ENCODE assay signal across 7 cellular contexts in the genomic region with DNA sequence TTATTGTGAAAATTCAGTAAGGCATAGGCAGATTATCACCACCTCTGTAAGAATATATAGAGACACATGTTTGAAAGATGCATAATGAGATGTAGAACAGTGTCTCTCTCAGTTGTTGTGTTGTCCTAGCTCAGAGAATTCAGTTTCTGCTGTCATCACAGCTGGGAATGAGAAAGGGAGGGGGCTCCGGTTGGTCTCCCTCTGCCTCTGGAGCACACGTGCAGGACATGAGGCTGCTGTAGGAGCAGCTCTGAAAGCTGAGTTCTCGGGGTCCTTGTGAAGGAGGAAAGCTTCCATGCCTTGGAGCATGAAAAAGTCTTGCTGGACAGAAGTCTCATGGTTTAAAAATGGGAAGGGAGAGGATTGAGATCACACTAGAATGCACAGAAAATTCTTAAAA.
DNase-seq lines count a peak whose midpoint lies in the region; ATAC-seq and TF ChIP-seq lines count a peak whose summit lies in the region.
"Not testable (repeated sequence)": the region's sequence is repeated elsewhere in the genome, so short reads cannot be mapped to it uniquely, and the experiment has no call there.

No MANE protein-coding gene starts in this region.

- not testable (repeated sequence) for TF ChIP-seq CTCF in DND-41 (IDR thresholded peaks at IDR 0.05; ENCODE audit: borderline replicate concordance, extremely low read depth, low read length, poor library complexity, severe bottlenecking); KMS-11 (conservative IDR thresholded peaks at IDR 0.05; ENCODE audit: low read depth, low read length); activated CD8-positive, alpha-beta T cell treated with anti-CD3 and anti-CD28 coated beads for 36 hours (IDR thresholded peaks at IDR 0.05); spleen (IDR thresholded peaks at IDR 0.05 in 8 of 11, conservative IDR thresholded peaks at IDR 0.05 in 3 of 11)

- not testable (repeated sequence) for H2AFZ ChIP-seq in DND-41 (ENCODE audit: low read depth, low read length)
- H2AFZ ChIP-seq in KMS-11 (ENCODE audit: low read depth) = peak overlapping the region; percentile 80; the same call in 1 of the 2 replicates

- not testable (repeated sequence) for H3K27me3 Mint-ChIP-seq in T-helper 1 cell treated with Interleukin-12 subunit alpha and Interleukin-12 subunit beta and Interleukin-4 antibody, amounts not matched to agents 30 μg/mL and 1 μg/mL, for 36 hours (ENCODE audit: low read depth); activated CD8-positive, alpha-beta T cell treated with anti-CD3 and anti-CD28 coated beads for 36 hours; activated naive CD4-positive, alpha-beta T cell treated with anti-CD3 and anti-CD28 coated beads, Interleukin-2, amount 10 ng/mL, durations not matched to agents 7 days and 5 days; effector memory CD8-positive, alpha-beta T cell

- not testable (repeated sequence) for ATAC-seq in DND-41 (ENCODE audit: insufficient read depth, low read depth); activated CD8-positive, alpha-beta T cell treated with anti-CD3 and anti-CD28 coated beads for 36 hours; effector memory CD8-positive, alpha-beta T cell (replicated peaks)

- peaks cover 54% of the 10 kb centered on the region for H3K4me1 ChIP-seq in DND-41 (ENCODE audit: insufficient read depth, low read length)
- peaks cover 67% of the 10 kb centered on the region for H3K4me1 ChIP-seq in KMS-11 (ENCODE audit: low read depth, poor library complexity, severe bottlenecking)
- peaks cover 0 to 79% (median 11%) of the 10 kb centered on the region in 6 donors for H3K4me1 ChIP-seq in spleen

- H3K36me3 Mint-ChIP-seq in T-helper 1 cell treated with Interleukin-12 subunit alpha and Interleukin-12 subunit beta and Interleukin-4 antibody, amounts not matched to agents 30 μg/mL and 1 μg/mL, for 36 hours (ENCODE audit: low read depth); activated naive CD4-positive, alpha-beta T cell treated with anti-CD3 and anti-CD28 coated beads, Interleukin-2, amount 10 ng/mL, durations not matched to agents 7 days and 5 days: not testable (repeated sequence)
- peaks cover 29% of the 10 kb centered on the region for H3K36me3 Mint-ChIP-seq in activated CD8-positive, alpha-beta T cell treated with anti-CD3 and anti-CD28 coated beads for 36 hours (ENCODE audit: low read depth)
- peaks cover 11% of the 10 kb centered on the region for H3K36me3 Mint-ChIP-seq in effector memory CD8-positive, alpha-beta T cell (ENCODE audit: insufficient read depth)

- H3K9ac ChIP-seq in DND-41 (ENCODE audit: low read depth, low read length) = peak overlapping the region; percentile 63
- peak overlapping the region; percentile 55; the same call in 1 of the 2 replicates for H3K9ac ChIP-seq in KMS-11

- POLR2A ChIA-PET in activated CD8-positive, alpha-beta T cell treated with anti-CD3 and anti-CD28 coated beads for 36 hours (lab: Charles Lee) = not testable (repeated sequence)

- H3K27me3 ChIP-seq in DND-41 (ENCODE audit: insufficient read depth, low read length, poor library complexity); KMS-11 (ENCODE audit: insufficient read depth, low read depth); spleen (replicated peaks in 1 of 7): not testable (repeated sequence)

- peaks cover 31% of the 10 kb centered on the region for H3K4me1 Mint-ChIP-seq in T-helper 1 cell treated with Interleukin-12 subunit alpha and Interleukin-12 subunit beta and Interleukin-4 antibody, amounts not matched to agents 30 μg/mL and 1 μg/mL, for 36 hours (ENCODE audit: low read depth)
- peaks cover 37% of the 10 kb centered on the region for H3K4me1 Mint-ChIP-seq in activated CD8-positive, alpha-beta T cell treated with anti-CD3 and anti-CD28 coated beads for 36 hours (ENCODE audit: low read depth)
- peaks cover 48% of the 10 kb centered on the region for H3K4me1 Mint-ChIP-seq in activated naive CD4-positive, alpha-beta T cell treated with anti-CD3 and anti-CD28 coated beads, Interleukin-2, amount 10 ng/mL, durations not matched to agents 7 days and 5 days
- peaks cover 22% of the 10 kb centered on the region in 2 donors for H3K4me1 Mint-ChIP-seq in effector memory CD8-positive, alpha-beta T cell (ENCODE audit: low read depth in 2 of 2)

- WGBS in spleen, 5 donors = 25 to 54% (median 48%) methylated on average over 3 of the region's 3 CpGs

- H3K4me2 ChIP-seq in DND-41 (ENCODE audit: insufficient read depth, low read length) (peak overlapping the region; percentile 75), KMS-11 (peak overlapping the region; percentile 88)

- not testable (repeated sequence) for H3K9me3 ChIP-seq in DND-41 (ENCODE audit: insufficient read depth, low read length, severe bottlenecking); spleen

- TF ChIP-seq POLR2A in spleen (IDR thresholded peaks at IDR 0.05) = not testable (repeated sequence)

- H3K79me2 ChIP-seq in DND-41 (ENCODE audit: insufficient read depth, low read length) (peaks cover 57% of the 10 kb centered on the region), KMS-11 (ENCODE audit: insufficient read depth, low read depth) (peaks cover 12% of the 10 kb centered on the region; the same call in 1 of the 2 replicates)

- H3K4me3 ChIP-seq in DND-41 (ENCODE audit: low read depth in 1 of 2, low read length in 2 of 2) = peak overlapping the region; percentile 20 to 61; a peak in 3 of 4 replicates
- H3K4me3 ChIP-seq in KMS-11 (IDR thresholded peaks at IDR 0.05; ENCODE audit: insufficient read depth, low read depth, low read length) = not testable (repeated sequence)
- peak overlapping the region in 4 of 8 donors; percentile 15 to 67 (median 34) for H3K4me3 ChIP-seq in spleen

- peak overlapping the region; percentile 87 for H3K4me3 Mint-ChIP-seq in T-helper 1 cell treated with Interleukin-12 subunit alpha and Interleukin-12 subunit beta and Interleukin-4 antibody, amounts not matched to agents 30 μg/mL and 1 μg/mL, for 36 hours
- H3K4me3 Mint-ChIP-seq in activated CD8-positive, alpha-beta T cell treated with anti-CD3 and anti-CD28 coated beads for 36 hours = peak overlapping the region; percentile 96
- peak overlapping the region; percentile 73 for H3K4me3 Mint-ChIP-seq in activated naive CD4-positive, alpha-beta T cell treated with anti-CD3 and anti-CD28 coated beads, Interleukin-2, amount 10 ng/mL, durations not matched to agents 7 days and 5 days
- H3K4me3 Mint-ChIP-seq in effector memory CD8-positive, alpha-beta T cell = peak overlapping the region; percentile 84 to 86

- H4K20me1 ChIP-seq in DND-41 (ENCODE audit: insufficient read depth, low read length); KMS-11 (ENCODE audit: insufficient read depth): not testable (repeated sequence)

- not testable (repeated sequence) for H3K9me3 Mint-ChIP-seq in T-helper 1 cell treated with Interleukin-12 subunit alpha and Interleukin-12 subunit beta and Interleukin-4 antibody, amounts not matched to agents 30 μg/mL and 1 μg/mL, for 36 hours; activated CD8-positive, alpha-beta T cell treated with anti-CD3 and anti-CD28 coated beads for 36 hours; activated naive CD4-positive, alpha-beta T cell treated with anti-CD3 and anti-CD28 coated beads, Interleukin-2, amount 10 ng/mL, durations not matched to agents 7 days and 5 days; effector memory CD8-positive, alpha-beta T cell

- CTCF ChIA-PET in activated CD8-positive, alpha-beta T cell treated with anti-CD3 and anti-CD28 coated beads for 36 hours (lab: Charles Lee) = interaction anchor here (0.7 to 6.0 kb wide), 6 partner anchors 8 to 135 kb away, joined by 3 to 63 read pairs (median 4); no protein-coding TSS in a partner anchor
- CTCF ChIA-PET in activated naive CD4-positive, alpha-beta T cell treated with anti-CD3 and anti-CD28 coated beads, Interleukin-2, amount 10 ng/mL, durations not matched to agents 7 days and 5 days (lab: Charles Lee) = interaction anchor here (1.5 kb wide), 1 partner anchor 135 kb away, joined by 8 read pairs; no protein-coding TSS in a partner anchor

- not testable (repeated sequence) for DNase-seq in DND-41; activated CD8-positive, alpha-beta T cell treated with anti-CD3 and anti-CD28 coated beads for 36 hours; activated naive CD4-positive, alpha-beta T cell treated with anti-CD3 and anti-CD28 coated beads, Interleukin-2, amount 10 ng/mL, durations not matched to agents 7 days and 5 days; effector memory CD8-positive, alpha-beta T cell; spleen

- peak overlapping the region; percentile 84 for H3K27ac ChIP-seq in DND-41 (ENCODE audit: low read length)
- H3K27ac ChIP-seq in KMS-11 = peak overlapping the region; percentile 67; the same call in 1 of the 2 replicates
- H3K27ac ChIP-seq in spleen = peak overlapping the region in 5 of 8 donors; percentile 36 to 90 (median 82)

- peak overlapping the region; percentile 81 for H3K27ac Mint-ChIP-seq in T-helper 1 cell treated with Interleukin-12 subunit alpha and Interleukin-12 subunit beta and Interleukin-4 antibody, amounts not matched to agents 30 μg/mL and 1 μg/mL, for 36 hours
- H3K27ac Mint-ChIP-seq in activated CD8-positive, alpha-beta T cell treated with anti-CD3 and anti-CD28 coated beads for 36 hours = peak overlapping the region; percentile 96
- H3K27ac Mint-ChIP-seq in activated naive CD4-positive, alpha-beta T cell treated with anti-CD3 and anti-CD28 coated beads, Interleukin-2, amount 10 ng/mL, durations not matched to agents 7 days and 5 days = peak overlapping the region; percentile 78
- peak overlapping the region; percentile 54 to 68 for H3K27ac Mint-ChIP-seq in effector memory CD8-positive, alpha-beta T cell

- H3K36me3 ChIP-seq in DND-41 (ENCODE audit: insufficient read depth, low read length); KMS-11 (ENCODE audit: insufficient read depth); spleen: not testable (repeated sequence)

- intact Hi-C loops in activated CD8-positive, alpha-beta T cell treated with anti-CD3 and anti-CD28 coated beads for 36 hours (cut with micrococcal nuclease); spleen (cut with DNase I; ENCODE audit: low total_unique reads): not testable (repeated sequence)
